Comparison of ENCODE assay signal across 32 cellular contexts in genomic region chr1:183905497-183905896, GRCh38.
"Had no signal": no experiment of that assay in that cellular context is flagged by ENCODE, and none has a peak within 500 bp of the region (broad histone marks: within the 10 kb centered on the region; RNA-seq: fewer than 3 reads in every experiment).

No MANE protein-coding gene starts in this region.

- H3K9me3 ChIP-seq: neutrophil, ovary, prostate gland, suprapubic skin, tibial nerve had no signal

- H3K27me3 ChIP-seq: hepatocyte, neutrophil, ovary, suprapubic skin, tibial nerve had no signal

- H3K4me1 Mint-ChIP-seq: nephron progenitor cell had no signal

- H3K27ac ChIP-seq: hepatocyte, neutrophil, ovary, prostate gland, suprapubic skin, tibial nerve, WERI-Rb-1 had no signal

- ATAC-seq: activated CD8-positive, alpha-beta T cell treated with anti-CD3 and anti-CD28 coated beads for 36 hours; activated T-cell treated with anti-CD3 and anti-CD28 coated beads, Interleukin-2, amount 50 U/mL, for 4 hours; activated T-helper 17 cell treated with anti-CD3 and anti-CD28 coated beads, Interleukin-2, amount 50 U/mL, for 72 hours; stimulated activated memory B cell treated with anti-CD40 and anti-IgM and Interleukin-4, amounts not matched to agents 10 μg/mL and 1 μg/mL and 100 μg/mL, for 72 hours; stimulated activated naive CD8-positive, alpha-beta T cell treated with anti-CD3 and anti-CD28 coated beads, Interleukin-15, amount 100 ng/mL, for 72 hours had no signal

- H3K36me3 Mint-ChIP-seq: naive B cell had no signal

- H3K36me3 ChIP-seq: neutrophil, ovary, WERI-Rb-1 had no signal

- H3K4me3 ChIP-seq: hepatocyte, ovary, prostate gland, smooth muscle cell, suprapubic skin, tibial nerve had no signal

- H3K9me3 Mint-ChIP-seq: activated CD4-positive, alpha-beta T cell treated with anti-CD3 and anti-CD28 coated beads, Interleukin-2, amount 10 ng/mL, durations not matched to agents 7 days and 5 days; activated CD8-positive, alpha-beta T cell treated with anti-CD3 and anti-CD28 coated beads for 36 hours; activated T-cell treated with anti-CD3 and anti-CD28 coated beads, Interleukin-2, amount 50 U/mL, for 4 hours; activated T-helper 17 cell treated with anti-CD3 and anti-CD28 coated beads, Interleukin-2, amount 50 U/mL, for 72 hours; mesothelial cell of epicardium; naive B cell; nephron progenitor cell; stimulated activated memory B cell treated with anti-CD40 and anti-IgM and Interleukin-4, amounts not matched to agents 10 μg/mL and 1 μg/mL and 100 μg/mL, for 72 hours; stimulated activated naive CD8-positive, alpha-beta T cell treated with anti-CD3 and anti-CD28 coated beads, Interleukin-15, amount 100 ng/mL, for 72 hours; T-helper 1 cell treated with Interleukin-12 subunit alpha and Interleukin-12 subunit beta and Interleukin-4 antibody, amounts not matched to agents 30 μg/mL and 1 μg/mL, for 36 hours had no signal

- H3K4me1 ChIP-seq: prostate gland, suprapubic skin had no signal

- DNase-seq: activated CD4-positive, alpha-beta T cell treated with anti-CD3 and anti-CD28 coated beads, Interleukin-2, amount 10 ng/mL, durations not matched to agents 7 days and 5 days; activated CD4-positive, CD25-positive, alpha-beta regulatory T cell treated with anti-CD3 and anti-CD28 coated beads, Interleukin-2, amount 50 U/mL, for 72 hours; activated CD8-positive, alpha-beta T cell treated with anti-CD3 and anti-CD28 coated beads for 36 hours; activated gamma-delta T cell treated with Interleukin-2 at 50 U/mL for 16 hours; activated naive CD4-positive, alpha-beta T cell treated with anti-CD3 and anti-CD28 coated beads, Interleukin-2, amount 50 U/mL, for 16 hours; activated T-cell treated with anti-CD3 and anti-CD28 coated beads, Interleukin-2, amount 50 U/mL, for 4 hours; amniotic stem cell; central memory CD4-positive, alpha-beta T cell; effector CD8-positive, alpha-beta T cell; glutamatergic neuron; islet precursor cell; naive B cell; nephron progenitor cell; ovary; retina; stimulated activated CD4-positive, alpha-beta T cell treated with anti-CD3 and anti-CD28 coated beads, Interleukin-1b, Interleukin-23, amount 100 ng/mL, for 48 hours; stimulated activated CD4-positive, alpha-beta T cell treated with anti-CD3 and anti-CD28 coated beads, Interleukin-4, amount 100 ng/mL, for 4 hours; stimulated activated CD8-positive, alpha-beta memory T cell treated with anti-CD3 and anti-CD28 coated beads, Interleukin-4, amount 100 ng/mL, for 48 hours; stimulated activated naive CD8-positive, alpha-beta T cell treated with anti-CD3 and anti-CD28 coated beads, Interleukin-15, amount 100 ng/mL, for 72 hours; SW 1271; T1000; WERI-Rb-1 had no signal

- H3K27ac Mint-ChIP-seq: activated CD4-positive, alpha-beta T cell treated with anti-CD3 and anti-CD28 coated beads, Interleukin-2, amount 10 ng/mL, durations not matched to agents 7 days and 5 days; activated CD8-positive, alpha-beta T cell treated with anti-CD3 and anti-CD28 coated beads for 36 hours; activated T-helper 17 cell treated with anti-CD3 and anti-CD28 coated beads, Interleukin-2, amount 50 U/mL, for 72 hours; mesothelial cell of epicardium; naive B cell; nephron progenitor cell; stimulated activated memory B cell treated with anti-CD40 and anti-IgM and Interleukin-4, amounts not matched to agents 10 μg/mL and 1 μg/mL and 100 μg/mL, for 72 hours; stimulated activated naive CD8-positive, alpha-beta T cell treated with anti-CD3 and anti-CD28 coated beads, Interleukin-15, amount 100 ng/mL, for 72 hours; T-helper 1 cell treated with Interleukin-12 subunit alpha and Interleukin-12 subunit beta and Interleukin-4 antibody, amounts not matched to agents 30 μg/mL and 1 μg/mL, for 36 hours had no signal

- H3K4me3 Mint-ChIP-seq: activated CD4-positive, alpha-beta T cell treated with anti-CD3 and anti-CD28 coated beads, Interleukin-2, amount 10 ng/mL, durations not matched to agents 7 days and 5 days; activated CD8-positive, alpha-beta T cell treated with anti-CD3 and anti-CD28 coated beads for 36 hours; activated T-cell treated with anti-CD3 and anti-CD28 coated beads, Interleukin-2, amount 50 U/mL, for 4 hours; activated T-helper 17 cell treated with anti-CD3 and anti-CD28 coated beads, Interleukin-2, amount 50 U/mL, for 72 hours; mesothelial cell of epicardium; naive B cell; nephron progenitor cell; stimulated activated memory B cell treated with anti-CD40 and anti-IgM and Interleukin-4, amounts not matched to agents 10 μg/mL and 1 μg/mL and 100 μg/mL, for 72 hours; stimulated activated naive CD8-positive, alpha-beta T cell treated with anti-CD3 and anti-CD28 coated beads, Interleukin-15, amount 100 ng/mL, for 72 hours; T-helper 1 cell treated with Interleukin-12 subunit alpha and Interleukin-12 subunit beta and Interleukin-4 antibody, amounts not matched to agents 30 μg/mL and 1 μg/mL, for 36 hours had no signal

- H3K27me3 Mint-ChIP-seq: activated CD4-positive, alpha-beta T cell treated with anti-CD3 and anti-CD28 coated beads, Interleukin-2, amount 10 ng/mL, durations not matched to agents 7 days and 5 days; activated CD8-positive, alpha-beta T cell treated with anti-CD3 and anti-CD28 coated beads for 36 hours; activated T-helper 17 cell treated with anti-CD3 and anti-CD28 coated beads, Interleukin-2, amount 50 U/mL, for 72 hours; naive B cell; stimulated activated memory B cell treated with anti-CD40 and anti-IgM and Interleukin-4, amounts not matched to agents 10 μg/mL and 1 μg/mL and 100 μg/mL, for 72 hours; stimulated activated naive CD8-positive, alpha-beta T cell treated with anti-CD3 and anti-CD28 coated beads, Interleukin-15, amount 100 ng/mL, for 72 hours had no signal
